10 cellular contexts compared by ENCODE assay signal in the genomic region with DNA sequence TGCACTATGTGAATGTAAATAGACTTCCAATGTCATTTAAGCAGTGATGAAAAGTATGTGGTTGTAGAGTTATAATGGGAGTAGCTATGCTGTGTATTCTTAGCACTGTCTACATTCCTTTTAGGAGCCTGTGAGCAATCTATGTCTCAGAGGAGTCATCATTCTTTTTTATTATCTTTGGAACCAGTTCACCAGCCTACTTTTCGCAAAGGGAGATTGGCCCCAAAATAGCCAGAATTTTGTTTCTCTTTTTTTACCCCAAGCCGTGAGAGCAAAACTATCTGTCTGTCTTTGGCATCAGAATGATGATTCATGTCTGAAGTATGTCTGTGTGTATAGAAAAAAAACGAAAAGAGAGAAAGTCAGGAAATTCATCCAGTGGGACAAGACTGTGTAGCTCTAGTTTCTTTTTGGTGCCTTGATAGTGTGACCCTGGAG. TPM values are rescaled to one million over a fixed set of nuclear protein-coding genes. Genes with fewer than 3 reads are reported as not detected.
DNase-seq lines count a peak whose midpoint lies in the region; ATAC-seq, FAIRE-seq and TF ChIP-seq lines count a peak whose summit lies in the region.
"Had no signal": no experiment of that assay in that cellular context is flagged by ENCODE, and none has a peak within 500 bp of the region (broad histone marks: within the 10 kb centered on the region; RNA-seq: fewer than 3 reads in every experiment).

No MANE protein-coding gene starts in this region.

- in situ Hi-C loops in astrocyte of the cerebellum (cut with HindIII; ENCODE audit: low sequenced_read_pairs) = no loop called here

- intact Hi-C loops in left ventricle myocardium superior (cut with micrococcal nuclease) = no loop called here

- no peak overlapping the region for H3K4me3 ChIP-seq in astrocyte of the cerebellum (ENCODE audit: low read depth, low read length)

- POLR2A ChIA-PET in HEK293T (lab: Yijun Ruan, JAX) = interaction anchor here (1.0 kb wide), 1 partner anchor 13 kb away, joined by 3 read pairs; no protein-coding TSS in a partner anchor

- TF ChIP-seq CTCF in astrocyte of the cerebellum (IDR thresholded peaks at IDR 0.05; ENCODE audit: low read depth, low read length, missing control alignments) (no peak), D721Med (IDR thresholded peaks at IDR 0.05; ENCODE audit: insufficient read depth, missing control alignments) (no peak)

- CTCF ChIA-PET in HEK293T (lab: Yijun Ruan, JAX) = no interaction called here

- ATAC-seq in left ventricle myocardium superior (peak; percentile 84), GM21723 (IDR thresholded peaks at IDR 0.05; ENCODE audit: unreplicated experiment) (no peak)

- DNase-seq in HEK293T (ENCODE audit: extremely low spot score) (no peak), astrocyte of the cerebellum (ENCODE audit: low read depth) (peak; percentile 91), left ventricle myocardium superior (no peak), stromal cell of bone marrow (ENCODE audit: low read depth) (peak; percentile 88), globus pallidus (ENCODE audit: low spot score) (no peak), mucosa of gallbladder (ENCODE audit: low spot score) (no peak), D721Med (ENCODE audit: insufficient read length, low spot score) (no peak)
- DNase-seq: activated naive CD4-positive, alpha-beta T cell; H7 had no signal

- FAIRE-seq in D721Med (lab: Jason Lieb, UNC) = no peak

TF ChIP-seq in HEK293T, 16 proteins besides CTCF, POLR2A, EP300 and RAD21:
- TF ChIP-seq L3MBTL2 (conservative IDR thresholded peaks at IDR 0.05) = no peak
- TF ChIP-seq, protein P1, sequence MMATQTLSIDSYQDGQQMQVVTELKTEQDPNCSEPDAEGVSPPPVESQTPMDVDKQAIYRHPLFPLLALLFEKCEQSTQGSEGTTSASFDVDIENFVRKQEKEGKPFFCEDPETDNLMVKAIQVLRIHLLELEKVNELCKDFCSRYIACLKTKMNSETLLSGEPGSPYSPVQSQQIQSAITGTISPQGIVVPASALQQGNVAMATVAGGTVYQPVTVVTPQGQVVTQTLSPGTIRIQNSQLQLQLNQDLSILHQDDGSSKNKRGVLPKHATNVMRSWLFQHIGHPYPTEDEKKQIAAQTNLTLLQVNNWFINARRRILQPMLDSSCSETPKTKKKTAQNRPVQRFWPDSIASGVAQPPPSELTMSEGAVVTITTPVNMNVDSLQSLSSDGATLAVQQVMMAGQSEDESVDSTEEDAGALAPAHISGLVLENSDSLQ (IDR thresholded peaks at IDR 0.05) = peak; percentile 65

RNA-seq across cellular contexts. Expression of a gene that starts 44.2 kb away (rescaled TPM):
- total RNA-seq in left ventricle myocardium superior (52.3 TPM), mucosa of gallbladder (47.3 TPM)

Comparison
In these comparisons a context has a peak if more than half of its experiments do, and no peak if none do; other contexts are left out.
1. DNase-seq: peak in astrocyte of the cerebellum (single experiment) and stromal cell of bone marrow (single experiment); none in HEK293T (single experiment), left ventricle myocardium superior (single experiment), globus pallidus (single experiment), mucosa of gallbladder (single experiment) and D721Med (single experiment).